In genomic region chr19:39830847-39831246, GRCh38 we compare ENCODE assay signal across 25 cellular contexts. TPM values are rescaled to one million over a fixed set of nuclear protein-coding genes. Genes with fewer than 3 reads are reported as not detected.
A peak's percentile ranks its signal among the peaks of the same experiment; 100 is the strongest.
DNase-seq lines count a peak whose midpoint lies in the region; ATAC-seq and TF ChIP-seq lines count a peak whose summit lies in the region.
"Had no signal": no experiment of that assay in that cellular context is flagged by ENCODE, and none has a peak within 500 bp of the region (broad histone marks: within the 10 kb centered on the region; RNA-seq: fewer than 3 reads in every experiment).

No MANE protein-coding gene starts in this region.

- DNase-seq in activated effector memory CD4-positive, alpha-beta T cell treated with anti-CD3 and anti-CD28 coated beads, Interleukin-2, amount 50 U/mL, for 16 hours = peak; percentile 39
- DNase-seq in activated effector memory CD4-positive, alpha-beta T cell treated with Interleukin-2 at 50 U/mL for 16 hours = no peak
- DNase-seq in activated T-helper 1 cell treated with anti-CD3 and anti-CD28 coated beads, Interleukin-12 subunit alpha, Interleukin-12 subunit beta, Interleukin-2, Interleukin-4 antibody, amounts not matched to agents 30 ng/mL and 10 ng/mL and 1 ng/mL, durations not matched to agents 14 hours and 24 hours and 36 hours (ENCODE audit: low spot score) = no peak
- no peak for DNase-seq in natural killer cell
- DNase-seq in type B pancreatic cell (ENCODE audit: extremely low spot score, unreplicated experiment) = no peak
- DNase-seq: ACHN; activated CD4-positive, alpha-beta T cell treated with anti-CD3 and anti-CD28 coated beads for 48 hours; C1 segment of cervical spinal cord; GDM1; head of caudate nucleus; left ventricle myocardium inferior; NCI-H1417 treated with DMSO at 0.1 percent for 48 hours; NCI-H526; occipital lobe; right cardiac atrium; stimulated activated CD8-positive, alpha-beta memory T cell treated with anti-CD3 and anti-CD28 coated beads, Interleukin-4, amount 100 ng/mL, for 48 hours had no signal

- no peaks in the 10 kb centered on the region for H3K27me3 Mint-ChIP-seq in activated T-helper 1 cell treated with anti-CD3 and anti-CD28 coated beads, Interleukin-12 subunit alpha, Interleukin-12 subunit beta, Interleukin-2, Interleukin-4 antibody, amounts not matched to agents 30 ng/mL and 10 ng/mL and 1 ng/mL, durations not matched to agents 14 hours and 24 hours and 36 hours (ENCODE audit: insufficient read depth)
- no peaks in the 10 kb centered on the region for H3K27me3 Mint-ChIP-seq in natural killer cell (ENCODE audit: low read depth in 2 of 2)
- H3K27me3 Mint-ChIP-seq in type B pancreatic cell = no peaks in the 10 kb centered on the region
- H3K27me3 Mint-ChIP-seq: dendritic cell treated with granulocyte-macrophage colony-stimulating factor and Interleukin-4, amounts not matched to agents 40 ng/mL and 50 ng/mL, for 4 days had no signal

- peaks cover 34% of the 10 kb centered on the region for H3K4me1 Mint-ChIP-seq in activated T-helper 1 cell treated with anti-CD3 and anti-CD28 coated beads, Interleukin-12 subunit alpha, Interleukin-12 subunit beta, Interleukin-2, Interleukin-4 antibody, amounts not matched to agents 30 ng/mL and 10 ng/mL and 1 ng/mL, durations not matched to agents 14 hours and 24 hours and 36 hours (ENCODE audit: low read depth)
- H3K4me1 Mint-ChIP-seq in natural killer cell = peaks cover 43 to 57% of the 10 kb centered on the region in 2 donors
- peaks cover 23% of the 10 kb centered on the region for H3K4me1 Mint-ChIP-seq in type B pancreatic cell (ENCODE audit: unreplicated experiment)

- no peak for ATAC-seq in natural killer cell
- ATAC-seq in HG03196 (IDR thresholded peaks at IDR 0.05; ENCODE audit: unreplicated experiment) = no peak
- no peak for ATAC-seq in HG03439 (IDR thresholded peaks at IDR 0.05; ENCODE audit: unreplicated experiment)
- ATAC-seq in HG03139 (IDR thresholded peaks at IDR 0.05; ENCODE audit: unreplicated experiment) = no peak
- ATAC-seq: right cardiac atrium had no signal

- H3K4me3 Mint-ChIP-seq in activated T-helper 1 cell treated with anti-CD3 and anti-CD28 coated beads, Interleukin-12 subunit alpha, Interleukin-12 subunit beta, Interleukin-2, Interleukin-4 antibody, amounts not matched to agents 30 ng/mL and 10 ng/mL and 1 ng/mL, durations not matched to agents 14 hours and 24 hours and 36 hours = no peak overlapping the region
- H3K4me3 Mint-ChIP-seq in natural killer cell (peak overlapping the region; percentile 28), type B pancreatic cell (peak overlapping the region; percentile 53)
- H3K4me3 Mint-ChIP-seq: dendritic cell treated with granulocyte-macrophage colony-stimulating factor and Interleukin-4, amounts not matched to agents 40 ng/mL and 50 ng/mL, for 4 days had no signal

- peak overlapping the region; percentile 43 for H3K27ac Mint-ChIP-seq in activated T-helper 1 cell treated with anti-CD3 and anti-CD28 coated beads, Interleukin-12 subunit alpha, Interleukin-12 subunit beta, Interleukin-2, Interleukin-4 antibody, amounts not matched to agents 30 ng/mL and 10 ng/mL and 1 ng/mL, durations not matched to agents 14 hours and 24 hours and 36 hours
- H3K27ac Mint-ChIP-seq in natural killer cell (peak overlapping the region; percentile 76 to 92), type B pancreatic cell (peak overlapping the region; percentile 52)
- H3K27ac Mint-ChIP-seq: dendritic cell treated with granulocyte-macrophage colony-stimulating factor and Interleukin-4, amounts not matched to agents 40 ng/mL and 50 ng/mL, for 4 days had no signal

- H3K36me3 Mint-ChIP-seq in activated T-helper 1 cell treated with anti-CD3 and anti-CD28 coated beads, Interleukin-12 subunit alpha, Interleukin-12 subunit beta, Interleukin-2, Interleukin-4 antibody, amounts not matched to agents 30 ng/mL and 10 ng/mL and 1 ng/mL, durations not matched to agents 14 hours and 24 hours and 36 hours (ENCODE audit: low read depth) = peaks cover 46% of the 10 kb centered on the region
- H3K36me3 Mint-ChIP-seq in natural killer cell = no peaks in the 10 kb centered on the region
- peaks cover 34% of the 10 kb centered on the region for H3K36me3 Mint-ChIP-seq in type B pancreatic cell

- intact Hi-C loops in activated T-helper 1 cell treated with anti-CD3 and anti-CD28 coated beads, Interleukin-12 subunit alpha, Interleukin-12 subunit beta, Interleukin-2, Interleukin-4 antibody, amounts not matched to agents 30 ng/mL and 10 ng/mL and 1 ng/mL, durations not matched to agents 14 hours and 24 hours and 36 hours (cut with micrococcal nuclease) = no loop called here
- intact Hi-C loops in natural killer cell (cut with micrococcal nuclease) = no loop called here

- no peaks in the 10 kb centered on the region for H3K9me3 Mint-ChIP-seq in activated T-helper 1 cell treated with anti-CD3 and anti-CD28 coated beads, Interleukin-12 subunit alpha, Interleukin-12 subunit beta, Interleukin-2, Interleukin-4 antibody, amounts not matched to agents 30 ng/mL and 10 ng/mL and 1 ng/mL, durations not matched to agents 14 hours and 24 hours and 36 hours
- H3K9me3 Mint-ChIP-seq in natural killer cell (no peaks in the 10 kb centered on the region), type B pancreatic cell (no peaks in the 10 kb centered on the region)
- H3K9me3 Mint-ChIP-seq: dendritic cell treated with granulocyte-macrophage colony-stimulating factor and Interleukin-4, amounts not matched to agents 40 ng/mL and 50 ng/mL, for 4 days had no signal

- TF ChIP-seq CTCF in natural killer cell (IDR thresholded peaks at IDR 0.05) (no peak), type B pancreatic cell (conservative IDR thresholded peaks at IDR 0.05) (no peak)

RNA-seq across cellular contexts. Expression of gene DYRK1B, which starts 3.1 kb away (rescaled TPM):
- total RNA-seq in activated T-helper 1 cell treated with anti-CD3 and anti-CD28 coated beads, Interleukin-12 subunit alpha, Interleukin-12 subunit beta, Interleukin-2, Interleukin-4 antibody, amounts not matched to agents 30 ng/mL and 10 ng/mL and 1 ng/mL, durations not matched to agents 14 hours and 24 hours and 36 hours = 4.2 and 5.5 TPM in 2 replicates
- total RNA-seq in natural killer cell (10 to 100 TPM; 27.5 to 54.2 (median 43.8) TPM), type B pancreatic cell (ENCODE audit: low replicate concordance) (43.1 and 49.3 TPM in 2 replicates)

RNA-seq across cellular contexts. Expression of gene FBL, which starts 15.3 kb away (rescaled TPM):
- total RNA-seq in activated T-helper 1 cell treated with anti-CD3 and anti-CD28 coated beads, Interleukin-12 subunit alpha, Interleukin-12 subunit beta, Interleukin-2, Interleukin-4 antibody, amounts not matched to agents 30 ng/mL and 10 ng/mL and 1 ng/mL, durations not matched to agents 14 hours and 24 hours and 36 hours = 526 and 528 TPM in 2 replicates
- total RNA-seq in natural killer cell = 100 to 1,000 TPM; 181 to 213 (median 201) TPM
- 327 and 356 TPM in 2 replicates for total RNA-seq in type B pancreatic cell (ENCODE audit: low replicate concordance)

RNA-seq across cellular contexts. Expression of gene LEUTX, which starts 52.2 kb away (rescaled TPM):
- not detected in 2 replicates for total RNA-seq in activated T-helper 1 cell treated with anti-CD3 and anti-CD28 coated beads, Interleukin-12 subunit alpha, Interleukin-12 subunit beta, Interleukin-2, Interleukin-4 antibody, amounts not matched to agents 30 ng/mL and 10 ng/mL and 1 ng/mL, durations not matched to agents 14 hours and 24 hours and 36 hours
- total RNA-seq in natural killer cell (not detected), type B pancreatic cell (ENCODE audit: low replicate concordance) (not detected in 2 replicates)
- total RNA-seq: breast epithelium, left ventricle myocardium inferior, M059J, mononuclear cell, occipital lobe, right cardiac atrium, temporal lobe, vagina had no signal
